11 cellular contexts compared by ENCODE assay signal in the genomic region with DNA sequence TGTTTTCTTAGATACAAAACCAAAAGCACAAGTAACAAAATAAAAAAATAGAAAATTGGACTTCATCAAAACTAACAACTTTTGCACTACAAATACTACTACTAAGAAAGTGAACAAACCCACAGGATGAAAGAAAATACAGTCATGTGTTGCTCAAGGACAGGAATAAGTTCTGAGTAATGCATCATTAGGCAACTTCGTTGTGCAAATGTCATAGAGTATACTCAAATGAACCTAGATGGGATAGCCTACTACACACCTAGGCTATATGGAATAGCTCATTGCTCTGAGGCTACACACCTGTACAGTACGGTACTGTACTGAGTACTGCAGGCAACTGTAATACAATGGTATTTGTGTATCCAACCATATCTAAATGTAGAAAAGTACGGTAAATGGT.
DNase-seq lines count a peak whose midpoint lies in the region; ATAC-seq, FAIRE-seq and TF ChIP-seq lines count a peak whose summit lies in the region.
"Had no signal": no experiment of that assay in that cellular context is flagged by ENCODE, and none has a peak within 500 bp of the region (broad histone marks: within the 10 kb centered on the region; RNA-seq: fewer than 3 reads in every experiment).

No MANE protein-coding gene starts in this region.

- H3K27me3 ChIP-seq in left lung: no peaks in the 10 kb centered on the region

- intact Hi-C loops in activated T-helper 1 cell treated with anti-CD3 and anti-CD28 coated beads, Interleukin-12 subunit alpha, Interleukin-12 subunit beta, Interleukin-2, Interleukin-4 antibody, amounts not matched to agents 30 ng/mL and 10 ng/mL and 1 ng/mL, durations not matched to agents 14 hours and 24 hours and 36 hours (cut with micrococcal nuclease): loop anchor here (1.0 to 2.0 kb wide), 4 partner anchors 9 to 78 kb away; no protein-coding TSS in a partner anchor
- intact Hi-C loops in left lung (cut with DNase I): no loop called here

- H3K4me3 ChIP-seq in AG10803 (ENCODE audit: low read length): no peak overlapping the region
- H3K4me3 ChIP-seq in left lung: no peak overlapping the region
- H3K4me3 ChIP-seq: thoracic aorta had no signal

- H3K27ac ChIP-seq in left lung (peak overlapping the region in 1 of 2 donors; percentile 83), substantia nigra (ENCODE audit: low read depth, low read length, poor library complexity, severe bottlenecking) (no peak overlapping the region)

- TF ChIP-seq CTCF in AG10803 (conservative IDR thresholded peaks at IDR 0.05; ENCODE audit: low read length) (no peak), left lung (IDR thresholded peaks at IDR 0.05) (no peak)

- peak overlapping the region; percentile 80 for H3K27ac Mint-ChIP-seq in activated T-helper 1 cell treated with anti-CD3 and anti-CD28 coated beads, Interleukin-12 subunit alpha, Interleukin-12 subunit beta, Interleukin-2, Interleukin-4 antibody, amounts not matched to agents 30 ng/mL and 10 ng/mL and 1 ng/mL, durations not matched to agents 14 hours and 24 hours and 36 hours

- peaks cover 0 to 16% of the 10 kb centered on the region in 2 donors for H3K36me3 ChIP-seq in left lung
- H3K36me3 ChIP-seq: thoracic aorta had no signal

- H3K4me1 ChIP-seq in left lung: peaks cover 9 to 65% of the 10 kb centered on the region in 2 donors

- ATAC-seq in left lung: peak; percentile 23

- DNase-seq in AG10803 (ENCODE audit: low read depth) (peak; percentile 73), HT1080 (ENCODE audit: low read depth) (peak; percentile 19), left lung (no peak), midbrain (lab: John Stamatoyannopoulos, UW) (no peak), NCI-H1694 treated with DMSO at 0.1 percent for 48 hours (lab: John Stamatoyannopoulos, UW) (no peak), substantia nigra (lab: John Stamatoyannopoulos, UW) (no peak), urothelium cell line (ENCODE audit: low spot score) (no peak)
- no peak for DNase-seq in activated T-helper 1 cell treated with anti-CD3 and anti-CD28 coated beads, Interleukin-12 subunit alpha, Interleukin-12 subunit beta, Interleukin-2, Interleukin-4 antibody, amounts not matched to agents 30 ng/mL and 10 ng/mL and 1 ng/mL, durations not matched to agents 14 hours and 24 hours and 36 hours (ENCODE audit: low spot score)
- DNase-seq: activated naive CD4-positive, alpha-beta T cell; Caco-2 had no signal

- H3K9me3 ChIP-seq in left lung: no peaks in the 10 kb centered on the region
- H3K9me3 ChIP-seq: Caco-2, thoracic aorta had no signal

- H3K36me3 Mint-ChIP-seq in activated T-helper 1 cell treated with anti-CD3 and anti-CD28 coated beads, Interleukin-12 subunit alpha, Interleukin-12 subunit beta, Interleukin-2, Interleukin-4 antibody, amounts not matched to agents 30 ng/mL and 10 ng/mL and 1 ng/mL, durations not matched to agents 14 hours and 24 hours and 36 hours (ENCODE audit: low read depth): peaks cover 34% of the 10 kb centered on the region

- FAIRE-seq in urothelium cell line (lab: Jason Lieb, UNC): no peak

- no peaks in the 10 kb centered on the region for H3K27me3 Mint-ChIP-seq in activated T-helper 1 cell treated with anti-CD3 and anti-CD28 coated beads, Interleukin-12 subunit alpha, Interleukin-12 subunit beta, Interleukin-2, Interleukin-4 antibody, amounts not matched to agents 30 ng/mL and 10 ng/mL and 1 ng/mL, durations not matched to agents 14 hours and 24 hours and 36 hours (ENCODE audit: insufficient read depth)

- no peaks in the 10 kb centered on the region for H3K9me3 Mint-ChIP-seq in activated T-helper 1 cell treated with anti-CD3 and anti-CD28 coated beads, Interleukin-12 subunit alpha, Interleukin-12 subunit beta, Interleukin-2, Interleukin-4 antibody, amounts not matched to agents 30 ng/mL and 10 ng/mL and 1 ng/mL, durations not matched to agents 14 hours and 24 hours and 36 hours

- H3K4me1 Mint-ChIP-seq in activated T-helper 1 cell treated with anti-CD3 and anti-CD28 coated beads, Interleukin-12 subunit alpha, Interleukin-12 subunit beta, Interleukin-2, Interleukin-4 antibody, amounts not matched to agents 30 ng/mL and 10 ng/mL and 1 ng/mL, durations not matched to agents 14 hours and 24 hours and 36 hours (ENCODE audit: low read depth): peaks cover 73% of the 10 kb centered on the region

- peak overlapping the region; percentile 28 for H3K4me3 Mint-ChIP-seq in activated T-helper 1 cell treated with anti-CD3 and anti-CD28 coated beads, Interleukin-12 subunit alpha, Interleukin-12 subunit beta, Interleukin-2, Interleukin-4 antibody, amounts not matched to agents 30 ng/mL and 10 ng/mL and 1 ng/mL, durations not matched to agents 14 hours and 24 hours and 36 hours

Comparison
In these comparisons a context has a peak if more than half of its experiments do, and no peak if none do; other contexts are left out.
1. DNase-seq: peak in AG10803 (single experiment) and HT1080 (single experiment); none in activated T-helper 1 cell treated with anti-CD3 and anti-CD28 coated beads, Interleukin-12 subunit alpha, Interleukin-12 subunit beta, Interleukin-2, Interleukin-4 antibody, amounts not matched to agents 30 ng/mL and 10 ng/mL and 1 ng/mL, durations not matched to agents 14 hours and 24 hours and 36 hours (single experiment), left lung (0 of 2), midbrain (single experiment), NCI-H1694 treated with DMSO at 0.1 percent for 48 hours (single experiment), substantia nigra (0 of 49) and urothelium cell line (single experiment).